In the genomic region with DNA sequence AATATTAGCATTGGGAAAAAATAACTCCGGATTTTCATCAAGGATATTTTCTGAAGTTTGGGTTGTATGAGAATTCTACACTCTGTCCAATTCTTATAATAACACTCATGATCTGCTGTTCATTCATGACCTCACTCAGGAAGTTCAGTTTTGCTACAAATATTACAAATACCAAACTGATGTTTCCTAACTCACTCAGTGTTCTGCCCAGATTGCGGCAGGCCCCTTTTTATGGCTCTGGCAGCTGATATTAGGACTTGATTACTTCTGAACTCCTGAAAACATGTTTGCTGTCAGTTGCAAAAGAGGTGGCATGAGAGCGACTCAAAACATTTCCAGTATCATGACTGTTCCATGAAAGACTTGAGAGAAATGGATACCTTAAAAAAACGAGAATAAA, we compare ENCODE assay signal across 7 cellular contexts.
DNase-seq lines count a peak whose midpoint lies in the region; ATAC-seq and TF ChIP-seq lines count a peak whose summit lies in the region.

No MANE protein-coding gene starts in this region.

- H3K14ac ChIP-seq in IMR-90 (replicated peaks; ENCODE audit: low read depth, low read length): peak overlapping the region; percentile 93

- H3K4me3 ChIP-seq in IMR-90 (ENCODE audit: insufficient read depth, low read depth, low read length): no peak overlapping the region
- H3K4me3 ChIP-seq in lower lobe of right lung: no peak overlapping the region
- H3K4me3 ChIP-seq in upper lobe of right lung: no peak overlapping the region

- DNase-seq in IMR-90: peak; percentile 90
- peak; percentile 94 for DNase-seq in dermis blood vessel endothelial cell
- peak; percentile 50 for DNase-seq in lower lobe of right lung
- no peak for DNase-seq in upper lobe of right lung
- no peak for DNase-seq in NCI-H446 treated with DMSO at 0.1 percent for 48 hours (lab: John Stamatoyannopoulos, UW)
- no peak for DNase-seq in NCI-H2081 treated with DMSO at 0.1 percent for 48 hours (lab: John Stamatoyannopoulos, UW)

- ATAC-seq in IMR-90 (ENCODE audit: low read depth) (peak; percentile 75), lower lobe of right lung (peak; percentile 70 to 78), upper lobe of right lung (peak; percentile 80), HG02885 (IDR thresholded peaks at IDR 0.05; ENCODE audit: poor library complexity, unreplicated experiment) (no peak)

- peak overlapping the region; percentile 61; the same call in 1 of the 2 replicates for H3K9ac ChIP-seq in IMR-90 (ENCODE audit: low read depth, low read length)

- in situ Hi-C loops in IMR-90 (cut with MboI; ENCODE audit: low sequenced_read_pairs): loop anchor here (25.0 kb wide), 1 partner anchor 183 kb away; the partner anchor contains the start of gene RGCC

- H2BK120ac ChIP-seq in IMR-90 (ENCODE audit: low read depth, low read length): peak overlapping the region; percentile 98

- peak overlapping the region; percentile 99 for H2BK5ac ChIP-seq in IMR-90 (ENCODE audit: low read depth, low read length, poor library complexity, severe bottlenecking)

- peak overlapping the region; percentile 77; the same call in 1 of the 2 replicates for H3K18ac ChIP-seq in IMR-90 (ENCODE audit: low read depth, low read length)

- H3K27ac ChIP-seq in IMR-90 (ENCODE audit: insufficient read depth, low read length) (peak overlapping the region; percentile 85; the same call in 1 of the 2 replicates), lower lobe of right lung (peak overlapping the region; percentile 49), upper lobe of right lung (peak overlapping the region; percentile 49)

- intact Hi-C loops in IMR-90 (cut with micrococcal nuclease): loop anchor here (1.0 to 10.0 kb wide), 5 partner anchors 15 to 293 kb away; no protein-coding TSS in a partner anchor
- intact Hi-C loops in lower lobe of right lung (cut with DNase I): no loop called here
- intact Hi-C loops in upper lobe of right lung (cut with DNase I): no loop called here

- H3K79me1 ChIP-seq in IMR-90 (ENCODE audit: low read depth in 1 of 2, low read length in 2 of 2): peaks cover 3 to 12% of the 10 kb centered on the region in 2 experiments; a peak in 3 of 4 replicates

- no CpG with 5 or more reads among the region's 4 CpGs for WGBS in IMR-90 (ENCODE audit: extremely low coverage in 2 of 2, insufficient read length in 1 of 2), 2 experiments

- peak overlapping the region; percentile 83; the same call in 1 of the 3 replicates for H2BK15ac ChIP-seq in IMR-90 (ENCODE audit: low read depth, low read length)

- H3K9me1 ChIP-seq in IMR-90 (ENCODE audit: insufficient read depth, low read length): peaks cover 9% of the 10 kb centered on the region

- dilution Hi-C loops in IMR-90 (cut with HindIII; ENCODE audit: low sequenced_read_pairs, unreplicated experiment): no loop called here

- 0 out of 2 replicates have a peak, but pooled peaks have one; percentile 12 for TF ChIP-seq RAD21 in IMR-90 (IDR thresholded peaks at IDR 0.05; ENCODE audit: low read length)

- no peaks in the 10 kb centered on the region for H4K20me1 ChIP-seq in IMR-90 (ENCODE audit: insufficient read depth, low read length)

- POLR2A ChIA-PET in IMR-90 (lab: Charles Lee; ENCODE audit: unreplicated experiment): interaction anchor here (0.5 kb wide), 1 partner anchor 319 kb away, joined by 3 read pairs; no protein-coding TSS in a partner anchor

- H2AFZ ChIP-seq in IMR-90 (replicated peaks; ENCODE audit: low read length, poor library complexity): peak overlapping the region; percentile 9

- H3K56ac ChIP-seq in IMR-90 (ENCODE audit: extremely low read depth, insufficient read depth, low read length): peak overlapping the region; percentile 90

- peak overlapping the region; percentile 77 for H2AK5ac ChIP-seq in IMR-90 (ENCODE audit: low read depth, low read length)

- H4K5ac ChIP-seq in IMR-90 (ENCODE audit: low read depth, low read length): peak overlapping the region; percentile 1; the same call in 1 of the 2 replicates

- H3K4me1 ChIP-seq in IMR-90 (ENCODE audit: control insufficient read depth, insufficient read depth, low read length): peaks cover 14% of the 10 kb centered on the region
- peaks cover 45% of the 10 kb centered on the region for H3K4me1 ChIP-seq in lower lobe of right lung
- H3K4me1 ChIP-seq in upper lobe of right lung: peaks cover 35% of the 10 kb centered on the region

- no peak for TF ChIP-seq POLR2A in IMR-90 (IDR thresholded peaks at IDR 0.05; ENCODE audit: low read depth, low read length)

- no peaks in the 10 kb centered on the region for H3K36me3 ChIP-seq in IMR-90 (ENCODE audit: control insufficient read depth, insufficient read depth, low read length)
- H3K36me3 ChIP-seq in lower lobe of right lung: no peaks in the 10 kb centered on the region
- H3K36me3 ChIP-seq in upper lobe of right lung: no peaks in the 10 kb centered on the region

- H3K27me3 ChIP-seq in IMR-90 (ENCODE audit: control insufficient read depth, insufficient read depth, low read length) (no peaks in the 10 kb centered on the region), lower lobe of right lung (ENCODE audit: low read depth) (no peaks in the 10 kb centered on the region), upper lobe of right lung (no peaks in the 10 kb centered on the region)

- peak overlapping the region; percentile 88; the same call in 1 of the 2 replicates for H3K4ac ChIP-seq in IMR-90 (ENCODE audit: low read depth, low read length)

- BruUV-seq in IMR-90 (replicated peaks; lab: Mats Ljungman, UMichigan): no TSS peak

- H2BK20ac ChIP-seq in IMR-90 (ENCODE audit: low read depth, low read length): peak overlapping the region; percentile 98

- H4K91ac ChIP-seq in IMR-90 (ENCODE audit: insufficient read depth, low read depth, low read length): peak overlapping the region; percentile 96

- no peak for TF ChIP-seq CTCF in IMR-90 (conservative IDR thresholded peaks at IDR 0.05; ENCODE audit: low read depth, low read length)
- TF ChIP-seq CTCF in lower lobe of right lung (IDR thresholded peaks at IDR 0.05): no peak
- TF ChIP-seq CTCF in upper lobe of right lung (IDR thresholded peaks at IDR 0.05): no peak

- peak overlapping the region; percentile 96 for H3K23ac ChIP-seq in IMR-90 (ENCODE audit: low read depth, low read length)

- H2AK9ac ChIP-seq in IMR-90 (replicated peaks; ENCODE audit: low read depth, low read length, poor library complexity): no peak overlapping the region

- peak overlapping the region; percentile 40 to 96; a peak in 3 of 4 replicates for H4K8ac ChIP-seq in IMR-90 (ENCODE audit: low read depth in 2 of 2, low read length in 2 of 2)

- H3K9me3 ChIP-seq in IMR-90 (ENCODE audit: control insufficient read depth, insufficient read depth, low read length) (no peaks in the 10 kb centered on the region), lower lobe of right lung (no peaks in the 10 kb centered on the region), upper lobe of right lung (no peaks in the 10 kb centered on the region)

- H3K4me2 ChIP-seq in IMR-90 (ENCODE audit: low read depth, low read length): peak overlapping the region; percentile 27; the same call in 1 of the 2 replicates

- CTCF ChIA-PET in IMR-90 (lab: Yijun Ruan, JAX): interaction anchor here (0.6 kb wide), 1 partner anchor 178 kb away, joined by 3 read pairs; no protein-coding TSS in a partner anchor

TF ChIP-seq in IMR-90, 13 proteins besides CTCF, POLR2A, EP300 and RAD21:
- TF ChIP-seq RCOR1 (IDR thresholded peaks at IDR 0.05; ENCODE audit: insufficient replicate concordance, low read length) (no peak), CHD1 (IDR thresholded peaks at IDR 0.05; ENCODE audit: low read depth, low read length) (no peak), MXI1 (IDR thresholded peaks at IDR 0.05; ENCODE audit: borderline replicate concordance, low read depth, low read length) (0 out of 2 replicates have a peak, but pooled peaks have one; percentile 22), SMC3 (IDR thresholded peaks at IDR 0.05; ENCODE audit: low read depth, low read length) (no peak), NFE2L2 (IDR thresholded peaks at IDR 0.05; ENCODE audit: low read depth, low read length) (no peak), BHLHE40 (IDR thresholded peaks at IDR 0.05; ENCODE audit: low read depth, low read length) (no peak), RFX5 (IDR thresholded peaks at IDR 0.05; ENCODE audit: low read depth, low read length) (no peak), MAZ (IDR thresholded peaks at IDR 0.05; ENCODE audit: borderline replicate concordance, low read depth, low read length) (no peak), FOS (IDR thresholded peaks at IDR 0.05; ENCODE audit: low read depth, low read length) (0 out of 2 replicates have a peak, but pooled peaks have one; percentile 17), MAFK (IDR thresholded peaks at IDR 0.05; ENCODE audit: low read depth, low read length) (peak; percentile 21; the same call in 1 of the 2 replicates), CEBPB (IDR thresholded peaks at IDR 0.05; ENCODE audit: low read depth, low read length) (peak; percentile 87), ELK1 (IDR thresholded peaks at IDR 0.05; ENCODE audit: borderline replicate concordance, low read depth, low read length) (no peak)
- TF ChIP-seq, protein P1, sequence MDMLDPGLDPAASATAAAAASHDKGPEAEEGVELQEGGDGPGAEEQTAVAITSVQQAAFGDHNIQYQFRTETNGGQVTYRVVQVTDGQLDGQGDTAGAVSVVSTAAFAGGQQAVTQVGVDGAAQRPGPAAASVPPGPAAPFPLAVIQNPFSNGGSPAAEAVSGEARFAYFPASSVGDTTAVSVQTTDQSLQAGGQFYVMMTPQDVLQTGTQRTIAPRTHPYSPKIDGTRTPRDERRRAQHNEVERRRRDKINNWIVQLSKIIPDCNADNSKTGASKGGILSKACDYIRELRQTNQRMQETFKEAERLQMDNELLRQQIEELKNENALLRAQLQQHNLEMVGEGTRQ (IDR thresholded peaks at IDR 0.05; ENCODE audit: low read depth, low read length): no peak
TF ChIP-seq in IMR-90: peak in this region for 4.

Comparison
In these comparisons a context has a peak if more than half of its experiments do, and no peak if none do; other contexts are left out.
1. DNase-seq: peak in IMR-90 (single experiment), dermis blood vessel endothelial cell (single experiment) and lower lobe of right lung (single experiment); none in upper lobe of right lung (single experiment), NCI-H446 treated with DMSO at 0.1 percent for 48 hours (single experiment) and NCI-H2081 treated with DMSO at 0.1 percent for 48 hours (single experiment).
2. Peak in every context shown above with its lines, with median percentiles within 50 percentile points of each other: H3K27ac ChIP-seq.